Comparison of ENCODE assay signal across 27 cellular contexts in genomic region chr15:75361361-75361988, GRCh38.
"Had no signal": no experiment of that assay in that cellular context is flagged by ENCODE, and none has a peak within 500 bp of the region (broad histone marks: within the 10 kb centered on the region; RNA-seq: fewer than 3 reads in every experiment).

No MANE protein-coding gene starts in this region.

- H3K4me1 ChIP-seq: SJSA1 had no signal

- DNase-seq: activated CD4-positive, alpha-beta T cell treated with anti-CD3 and anti-CD28 coated beads for 48 hours; activated CD4-positive, alpha-beta T cell treated with anti-CD3 and anti-CD28 coated beads, Interleukin-2, amount 50 U/mL, for 4 hours; activated CD4-positive, CD25-positive, alpha-beta regulatory T cell treated with anti-CD3 and anti-CD28 coated beads, Interleukin-2, amount 50 U/mL, for 72 hours; activated effector memory CD4-positive, alpha-beta T cell treated with Interleukin-2 at 50 U/mL for 16 hours; activated naive CD4-positive, alpha-beta T cell treated with Interleukin-2 at 50 U/mL for 16 hours; activated T-cell treated with anti-CD3 and anti-CD28 coated beads, Interleukin-2, amount 50 U/mL, for 1 hour; amygdala; MG63; MV-4-11; NCI-H1105; NCI-H1436; NCI-H187; NCI-H2081; NCI-H510A treated with DMSO at 0.1 percent for 48 hours; NCI-H69; NK-92 treated with Interleukin-12 subunit alpha and Interleukin-12 subunit beta, amount 100 ng/mL, for 24 hours; OCI-M1; RPMI8226; SHP77; SW 1271; T-helper 9 cell had no signal

- H3K4me1 Mint-ChIP-seq: brain, WTC11 had no signal

- H3K4me3 ChIP-seq: MG63, SJSA1 had no signal

- ATAC-seq: SK-N-SH treated with all-trans-retinoic acid at 6 μM for 48 hours, WTC11 had no signal

- H3K9me3 Mint-ChIP-seq: activated T-helper 1 cell treated with anti-CD3 and anti-CD28 coated beads, Interleukin-12 subunit alpha, Interleukin-12 subunit beta, Interleukin-2, Interleukin-4 antibody, amounts not matched to agents 30 ng/mL and 10 ng/mL and 1 ng/mL, durations not matched to agents 14 hours and 24 hours and 36 hours; brain; WTC11 had no signal

- FAIRE-seq: astrocyte had no signal

- H3K27me3 Mint-ChIP-seq: brain had no signal

- H3K9me3 ChIP-seq: MG63, SJSA1 had no signal

- H3K27ac ChIP-seq: SJSA1 had no signal

- H3K4me3 Mint-ChIP-seq: activated T-helper 1 cell treated with anti-CD3 and anti-CD28 coated beads, Interleukin-12 subunit alpha, Interleukin-12 subunit beta, Interleukin-2, Interleukin-4 antibody, amounts not matched to agents 30 ng/mL and 10 ng/mL and 1 ng/mL, durations not matched to agents 14 hours and 24 hours and 36 hours; brain; WTC11 had no signal

- H3K27ac Mint-ChIP-seq: activated T-helper 1 cell treated with anti-CD3 and anti-CD28 coated beads, Interleukin-12 subunit alpha, Interleukin-12 subunit beta, Interleukin-2, Interleukin-4 antibody, amounts not matched to agents 30 ng/mL and 10 ng/mL and 1 ng/mL, durations not matched to agents 14 hours and 24 hours and 36 hours; brain; WTC11 had no signal
